8 cellular contexts compared by ENCODE assay signal in the genomic region with DNA sequence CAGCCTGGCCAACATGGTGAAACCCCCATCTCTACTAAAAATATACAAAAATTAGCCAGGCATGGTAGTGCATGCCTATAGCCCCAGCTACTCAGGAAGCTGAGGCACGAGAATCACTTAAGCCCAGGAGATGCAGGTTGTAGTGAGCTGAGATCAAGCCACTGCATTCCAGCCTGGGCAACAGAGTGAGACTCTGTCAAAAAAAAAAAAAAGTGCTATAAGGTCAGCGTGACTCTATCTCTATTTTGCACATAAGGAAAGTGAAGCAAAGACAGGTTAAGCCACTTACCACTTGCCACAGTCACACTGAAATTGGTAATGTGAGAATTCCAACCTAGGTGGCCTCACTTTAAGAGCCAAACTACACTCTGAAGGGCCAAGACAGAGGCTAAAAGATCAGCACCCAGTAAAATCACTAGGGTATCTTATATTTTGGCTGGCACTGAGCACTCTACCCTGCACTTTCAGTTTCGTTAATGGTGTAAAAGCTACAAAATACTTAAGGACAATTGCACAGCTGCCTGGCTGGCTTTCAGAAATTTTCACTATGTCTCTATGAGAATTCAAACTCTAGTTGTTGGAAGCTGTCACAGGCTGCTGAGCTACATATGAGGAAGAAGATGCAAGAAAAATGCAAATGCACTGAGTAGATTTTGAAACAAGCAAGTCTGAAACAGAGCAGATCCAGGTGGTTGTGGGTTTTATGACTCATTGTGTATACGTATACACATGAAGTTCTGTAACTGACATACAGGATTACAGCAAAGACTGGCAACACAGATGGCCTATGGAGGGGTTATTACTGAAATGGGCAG. TPM values are rescaled to one million over a fixed set of nuclear protein-coding genes. Genes with fewer than 3 reads are reported as not detected.
DNase-seq lines count a peak whose midpoint lies in the region; ATAC-seq, FAIRE-seq and TF ChIP-seq lines count a peak whose summit lies in the region.

No MANE protein-coding gene starts in this region.

- ATAC-seq in GM18508 (IDR thresholded peaks at IDR 0.05; ENCODE audit: insufficient read depth, unreplicated experiment) (peak; percentile 97), HG02938 (IDR thresholded peaks at IDR 0.05; ENCODE audit: unreplicated experiment) (peak; percentile 96), K562 (peak; percentile 65)

- BruUV-seq in K562 (replicated peaks; lab: Mats Ljungman, UMichigan), result no TSS peak

- H3K27me3 ChIP-seq in K562 (ENCODE audit: control insufficient read depth in 2 of 2, insufficient read depth in 2 of 2, low read length in 2 of 2) (no peaks in the 10 kb centered on the region), mucosa of stomach (ENCODE audit: control insufficient read depth, insufficient read depth, low read length) (no peaks in the 10 kb centered on the region), MG63 (no peaks in the 10 kb centered on the region)

- H3K4me2 ChIP-seq in K562 (ENCODE audit: insufficient read depth, low read length), result peak overlapping the region; percentile 62

- WGBS in K562 (ENCODE audit: insufficient coverage, low coverage, missing lambda C conversion rate), result 15% methylated on average over 4 of the region's 4 CpGs

- H3K4me3 ChIP-seq in AG09309 (ENCODE audit: control insufficient read depth, low read depth, low read length) (no peak overlapping the region), K562 (no peak overlapping the region), mucosa of stomach (ENCODE audit: low read length) (no peak overlapping the region), MG63 (no peak overlapping the region)

- H2AFZ ChIP-seq in K562 (ENCODE audit: low read depth, low read length), result peak overlapping the region; percentile 80

- H3K27ac ChIP-seq in K562 (ENCODE audit: extremely low read depth, low read depth, low read length), result peak overlapping the region; percentile 49

- POLR2A ChIA-PET in K562 (lab: Yijun Ruan, JAX), result interaction anchor here (1.0 to 1.5 kb wide), 2 partner anchors 42 to 77 kb away, joined by 3 to 5 read pairs; no protein-coding TSS in a partner anchor

- H3K9me3 ChIP-seq in K562 (replicated peaks; ENCODE audit: control insufficient read depth, insufficient read depth, low read depth, low read length), result no peaks in the 10 kb centered on the region
- H3K9me3 ChIP-seq in mucosa of stomach (ENCODE audit: control insufficient read depth, low read length), result no peaks in the 10 kb centered on the region
- no peaks in the 10 kb centered on the region for H3K9me3 ChIP-seq in MG63

- no peaks in the 10 kb centered on the region for H4K20me1 ChIP-seq in K562 (replicated peaks; ENCODE audit: control insufficient read depth, insufficient read depth, low read length)

- H3K36me3 ChIP-seq in K562 (ENCODE audit: control insufficient read depth, insufficient read depth, low read length) (no peaks in the 10 kb centered on the region), mucosa of stomach (ENCODE audit: control insufficient read depth, insufficient read depth, low read length) (no peaks in the 10 kb centered on the region), MG63 (no peaks in the 10 kb centered on the region)

- FAIRE-seq in K562 (lab: Jason Lieb, UNC), result no peak

- no peaks in the 10 kb centered on the region for H3K79me2 ChIP-seq in K562 (ENCODE audit: control insufficient read depth, insufficient read depth, low read length)

- no peak for TF ChIP-seq RAD21 in K562 (CRISPR knock-in tag; conservative IDR thresholded peaks at IDR 0.05 in 1 of 2, IDR thresholded peaks at IDR 0.05 in 1 of 2)

- peak; percentile 48; the same call in 1 of the 2 replicates for TF ChIP-seq EP300 in K562 (IDR thresholded peaks at IDR 0.05; ENCODE audit: low read length)

- CTCF ChIA-PET in K562 (lab: Yijun Ruan, JAX; ENCODE audit: low intra/inter-chr PET ratio), result no interaction called here

- no peaks in the 10 kb centered on the region for H3K9me1 ChIP-seq in K562 (ENCODE audit: control insufficient read depth, insufficient read depth, low read length)

- TF ChIP-seq POLR2A in K562 (conservative IDR thresholded peaks at IDR 0.05), result no peak

- no peak for TF ChIP-seq CTCF in AG09309 (IDR thresholded peaks at IDR 0.05; ENCODE audit: control insufficient read depth, insufficient read depth, low read depth, low read length, missing control alignments)
- no peak for TF ChIP-seq CTCF in K562 (IDR thresholded peaks at IDR 0.05 in 2 of 3, conservative IDR thresholded peaks at IDR 0.05 in 1 of 3; ENCODE audit: insufficient read depth in 2 of 3, low read depth in 1 of 3, low read length in 3 of 3)

- in situ Hi-C loops in K562 (cut with MboI), result no loop called here

- peak; percentile 27 for DNase-seq in AG09309 (ENCODE audit: low read depth)
- peak; percentile 44 for DNase-seq in NOMO-1 treated with dmso at 0.1 percent for 144 hours (lab: John Stamatoyannopoulos, UW; ENCODE audit: unreplicated experiment)
- peak in 2 of 4 experiments; percentile 57 to 59 for DNase-seq in K562 (ENCODE audit: extremely low read depth in 1 of 4, low spot score in 3 of 4)
- no peak for DNase-seq in SHP77 (lab: John Stamatoyannopoulos, UW)
- no peak for DNase-seq in MG63

- H3K9ac ChIP-seq in K562 (ENCODE audit: insufficient read depth in 1 of 2, low read depth in 2 of 2, low read length in 2 of 2) (peak overlapping the region in 1 of 2 experiments; percentile 54; a peak in 2 of 4 replicates), mucosa of stomach (ENCODE audit: low read length) (peak overlapping the region; percentile 54)

- intact Hi-C loops in K562 (cut with micrococcal nuclease), result loop anchor here (2.0 kb wide), 1 partner anchor 81 kb away; the partner anchor contains the start of genes EPM2AIP1 and MLH1

- peaks cover 20 to 26% of the 10 kb centered on the region in 2 experiments for H3K4me1 ChIP-seq in K562 (replicated peaks in 1 of 2; ENCODE audit: control insufficient read depth in 2 of 2, insufficient read depth in 2 of 2, low read length in 2 of 2)
- H3K4me1 ChIP-seq in mucosa of stomach (ENCODE audit: control insufficient read depth, insufficient read depth, low read length), result peaks cover 31% of the 10 kb centered on the region

TF ChIP-seq in K562, 482 proteins besides CTCF, POLR2A, EP300 and RAD21 (continues in another document):
- TF ChIP-seq JUN (IDR thresholded peaks at IDR 0.05; ENCODE audit: borderline replicate concordance, low read depth, low read length) (peak; percentile 88), JUN (CRISPR knock-in tag; IDR thresholded peaks at IDR 0.05; ENCODE audit: borderline replicate concordance) (no peak), FOXK2 (conservative IDR thresholded peaks at IDR 0.05 in 1 of 2, IDR thresholded peaks at IDR 0.05 in 1 of 2; ENCODE audit: low read depth in 2 of 2) (peak; percentile 83 to 87; a peak in 3 of 4 replicates), JUNB (CRISPR knock-in tag; conservative IDR thresholded peaks at IDR 0.05) (0 out of 2 replicates have a peak, but pooled peaks have one; percentile 37), ATF7 (IDR thresholded peaks at IDR 0.05) (peak; percentile 59; the same call in 1 of the 2 replicates), RFX5 (IDR thresholded peaks at IDR 0.05; ENCODE audit: low read depth, low read length) (no peak), ZFX (CRISPR knock-in tag; IDR thresholded peaks at IDR 0.05) (0 out of 2 replicates have a peak, but pooled peaks have one; percentile 14), FOXP1 (CRISPR knock-in tag; IDR thresholded peaks at IDR 0.05) (peak; percentile 89; the same call in 1 of the 2 replicates), MLLT1 (IDR thresholded peaks at IDR 0.05) (peak in 1 of 2 experiments; percentile 35; a peak in 1 of 4 replicates), PRMT5 (CRISPR knock-in tag; IDR thresholded peaks at IDR 0.05) (no peak), CBFA2T3 (IDR thresholded peaks at IDR 0.05) (peak; percentile 59)

RNA-seq across cellular contexts. Expression of gene TRANK1, which starts 32.7 kb away (rescaled TPM):
- total RNA-seq in K562 (2011; cell fraction: chromatin; rRNA removed; ENCODE audit: low replicate concordance), result 7.4 and 9.9 TPM in 2 replicates
- total RNA-seq in K562 (2011; cell fraction: nucleolus; rRNA removed), result 3.3 and 10.8 TPM in 2 replicates
- total RNA-seq in K562 (2011; cell fraction: nucleoplasm; rRNA removed), result 2.7 and 3.0 TPM in 2 replicates
- total RNA-seq in K562 (2014; rRNA removed) (2.0 and 2.5 TPM in 2 replicates), K562 (2014; rRNA removed; fragmentation: Illumina TruSeq; extraction: Trizol) (2.6 and 2.7 TPM in 2 replicates), K562 (2015; rRNA removed; fragmentation: Illumina TruSeq; extraction: Trizol) (3.8 and 4.8 TPM in 2 replicates), K562 (2021) (3.9 and 5.3 TPM in 2 replicates)
- polyA plus RNA-seq in K562 (2011; rRNA removed) (4.1 and 10.6 TPM in 2 replicates), K562 (2014; fragmentation: Illumina TruSeq; extraction: Trizol) (2.1 TPM in 2 replicates), K562 (2014; fragmentation: Nextera tagmentation; extraction: Ambion mirVana) (under 1 TPM; 0.41 to 0.49 TPM), K562 (2014; rRNA removed) (1.3 and 1.8 TPM in 2 replicates)
- polyA plus RNA-seq in K562 (2011; cell fraction: cytosol; rRNA removed), result 2.8 and 8.1 TPM in 2 replicates
- polyA plus RNA-seq in K562 (2011; cell fraction: nucleus; rRNA removed), result 8.2 and 15.6 TPM in 2 replicates
- polyA plus RNA-seq in K562 (2012), result 6.2 and 9.6 TPM in 2 replicates
- 11.5 and 31.8 TPM in 2 replicates for polyA minus RNA-seq in K562 (2011; rRNA and poly(A)+ RNA removed)
- 6.2 and 17.5 TPM in 2 replicates for polyA minus RNA-seq in K562 (2011; cell fraction: cytosol; rRNA and poly(A)+ RNA removed)
- polyA minus RNA-seq in K562 (2011; cell fraction: nucleus; rRNA and poly(A)+ RNA removed), result 7.0 and 17.7 TPM in 2 replicates
- 1.0 and 3.8 TPM in 2 replicates for total RNA-seq in MG63 (2014; rRNA removed; shearing (Covaris generic); ENCODE audit: low replicate concordance)

Comparison
In these comparisons a context has a peak if more than half of its experiments do, and no peak if none do; other contexts are left out.
1. DNase-seq: peak in AG09309 (single experiment) and NOMO-1 treated with dmso at 0.1 percent for 144 hours (single experiment); none in SHP77 (0 of 2) and MG63 (single experiment).
2. Peak in every context shown above with its lines, with median percentiles within 50 percentile points of each other: ATAC-seq.